ENCODE assay signal across 1 cellular context in the genomic region with DNA sequence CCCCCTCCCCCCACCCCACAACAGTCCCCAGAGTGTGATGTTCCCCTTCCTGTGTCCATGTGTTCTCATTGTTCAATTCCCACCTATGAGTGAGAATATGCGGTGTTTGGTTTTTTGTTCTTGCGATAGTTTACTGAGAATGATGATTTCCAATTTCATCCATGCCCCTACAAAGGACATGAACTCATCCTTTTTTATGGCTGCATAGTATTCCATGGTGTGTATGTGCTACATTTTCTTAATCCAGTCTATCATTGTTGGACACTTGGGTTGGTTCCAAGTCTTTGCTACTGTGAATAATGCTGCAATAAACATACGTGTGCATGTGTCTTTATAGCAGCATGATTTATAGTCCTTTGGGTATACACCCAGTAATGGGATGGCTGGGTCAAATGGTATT. TPM values are rescaled to one million over a fixed set of nuclear protein-coding genes. Genes with fewer than 3 reads are reported as not detected.
"Had no signal": no experiment of that assay in that cellular context is flagged by ENCODE, and none has a peak within 500 bp of the region (broad histone marks: within the 10 kb centered on the region; RNA-seq: fewer than 3 reads in every experiment).

No MANE protein-coding gene starts in this region.

RNA-seq across cellular contexts. Expression of gene FBLL1, which starts 44.6 kb away (rescaled TPM):
- total RNA-seq: G401 had no signal
